14 cellular contexts compared by ENCODE assay signal in genomic region chr1:81547912-81548303, GRCh38.
DNase-seq lines count a peak whose midpoint lies in the region; ATAC-seq and TF ChIP-seq lines count a peak whose summit lies in the region.
"Had no signal": no experiment of that assay in that cellular context is flagged by ENCODE, and none has a peak within 500 bp of the region (broad histone marks: within the 10 kb centered on the region; RNA-seq: fewer than 3 reads in every experiment).

No MANE protein-coding gene starts in this region.

- DNase-seq in fibroblast of pulmonary artery (ENCODE audit: low read depth) = peak; percentile 17
- DNase-seq in NCI-H345 (lab: John Stamatoyannopoulos, UW) = no peak
- DNase-seq in KBM-7 = no peak
- DNase-seq in hippocampal formation (lab: John Stamatoyannopoulos, UW) = no peak
- no peak for DNase-seq in activated naive CD8-positive, alpha-beta T cell treated with anti-CD3 and anti-CD28 coated beads, Interleukin-2, amount 50 U/mL, for 24 hours
- DNase-seq: activated T-cell treated with anti-CD3 and anti-CD28 coated beads for 4 hours; Calu3; central memory CD4-positive, alpha-beta T cell; natural killer cell; NCI-H2029 had no signal

- H3K36me3 Mint-ChIP-seq in activated naive CD8-positive, alpha-beta T cell treated with anti-CD3 and anti-CD28 coated beads, Interleukin-2, amount 50 U/mL, for 24 hours (ENCODE audit: low read depth) = no peaks in the 10 kb centered on the region
- H3K36me3 Mint-ChIP-seq: natural killer cell had no signal

- no peaks in the 10 kb centered on the region for H3K4me1 Mint-ChIP-seq in activated naive CD8-positive, alpha-beta T cell treated with anti-CD3 and anti-CD28 coated beads, Interleukin-2, amount 50 U/mL, for 24 hours
- H3K4me1 Mint-ChIP-seq: natural killer cell had no signal

- peak; percentile 68 for ATAC-seq in GM18867 (IDR thresholded peaks at IDR 0.05; ENCODE audit: unreplicated experiment)
- peak; percentile 68 for ATAC-seq in GM21619 (IDR thresholded peaks at IDR 0.05; ENCODE audit: unreplicated experiment)
- peak; percentile 53 for ATAC-seq in HG03196 (IDR thresholded peaks at IDR 0.05; ENCODE audit: unreplicated experiment)
- ATAC-seq in activated naive CD8-positive, alpha-beta T cell treated with anti-CD3 and anti-CD28 coated beads, Interleukin-2, amount 50 U/mL, for 24 hours = no peak
- ATAC-seq: HCT116, natural killer cell had no signal

- H3K27me3 Mint-ChIP-seq in activated naive CD8-positive, alpha-beta T cell treated with anti-CD3 and anti-CD28 coated beads, Interleukin-2, amount 50 U/mL, for 24 hours = no peaks in the 10 kb centered on the region

- H3K4me3 ChIP-seq in fibroblast of pulmonary artery (replicated peaks; ENCODE audit: low read depth, low read length) = no peak overlapping the region

- in situ Hi-C loops in KBM-7 (cut with MboI; ENCODE audit: low pct_unique_long_range_greater_than_20kb, low sequenced_read_pairs) = no loop called here

- no peak overlapping the region for H3K4me3 Mint-ChIP-seq in activated naive CD8-positive, alpha-beta T cell treated with anti-CD3 and anti-CD28 coated beads, Interleukin-2, amount 50 U/mL, for 24 hours
- H3K4me3 Mint-ChIP-seq: natural killer cell had no signal

- TF ChIP-seq CTCF in fibroblast of pulmonary artery (IDR thresholded peaks at IDR 0.05; ENCODE audit: low read length, missing control alignments) = no peak

- H3K27ac Mint-ChIP-seq in activated naive CD8-positive, alpha-beta T cell treated with anti-CD3 and anti-CD28 coated beads, Interleukin-2, amount 50 U/mL, for 24 hours = no peak overlapping the region
- H3K27ac Mint-ChIP-seq: natural killer cell had no signal

- H3K9me3 Mint-ChIP-seq in activated naive CD8-positive, alpha-beta T cell treated with anti-CD3 and anti-CD28 coated beads, Interleukin-2, amount 50 U/mL, for 24 hours = no peaks in the 10 kb centered on the region
